In the genomic region with DNA sequence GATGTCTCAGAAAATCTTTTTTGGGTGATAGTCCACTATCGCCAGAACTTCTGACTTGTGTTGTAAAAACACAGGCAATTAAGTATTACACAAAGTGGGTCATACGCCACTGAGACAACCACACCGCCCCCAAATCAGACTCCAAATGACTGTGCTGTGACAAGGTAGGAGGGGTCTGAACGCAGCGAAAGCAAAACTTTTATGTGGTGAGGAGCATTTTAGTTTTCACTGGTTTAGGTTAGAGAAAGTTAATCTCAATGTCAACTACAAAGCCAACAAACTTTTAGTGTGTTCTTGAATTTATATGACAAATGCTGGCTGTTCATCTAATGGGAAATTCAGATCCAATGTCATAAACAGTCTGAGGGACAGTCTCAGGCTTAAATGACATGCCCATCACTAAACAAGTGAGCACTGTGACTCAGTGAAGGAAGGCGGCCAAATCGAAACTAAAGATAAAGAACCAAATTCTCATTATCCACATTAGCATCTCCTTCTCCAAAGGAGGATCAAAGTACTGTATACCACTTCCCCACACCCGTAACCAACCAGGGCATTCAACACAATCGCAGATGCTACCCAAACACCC, we compare ENCODE assay signal across 8 cellular contexts.
DNase-seq lines count a peak whose midpoint lies in the region; ATAC-seq and FAIRE-seq lines count a peak whose summit lies in the region.

No MANE protein-coding gene starts in this region.

- ATAC-seq in HG02938 (IDR thresholded peaks at IDR 0.05; ENCODE audit: unreplicated experiment): peak; percentile 96
- peak; percentile 27 for ATAC-seq in esophagus mucosa

- intact Hi-C loops in head of caudate nucleus (cut with DNase I): no loop called here

- 0 out of 2 replicates have a peak, but pooled peaks cover 3% of the 10 kb centered on the region for H3K4me1 ChIP-seq in SJCRH30

- DNase-seq in GM18507 (ENCODE audit: extremely low spot score, insufficient read length, low read depth): no peak
- peak; percentile 4 to 50 (median 24) for DNase-seq in activated CD4-positive, CD25-positive, alpha-beta regulatory T cell (lab: John Stamatoyannopoulos, UW)
- DNase-seq in NCI-H2081 treated with DMSO at 0.1 percent for 48 hours (lab: John Stamatoyannopoulos, UW): no peak
- DNase-seq in SJCRH30: no peak
- no peak for DNase-seq in SIG-M5 treated with dmso at 0.1 percent for 504 hours (lab: John Stamatoyannopoulos, UW; ENCODE audit: unreplicated experiment)
- DNase-seq in head of caudate nucleus: no peak

- no peak overlapping the region for H3K27ac ChIP-seq in SJCRH30

- no peaks in the 10 kb centered on the region for H3K36me3 ChIP-seq in SJCRH30

- no peaks in the 10 kb centered on the region for H3K27me3 ChIP-seq in SJCRH30

- H3K4me3 ChIP-seq in SJCRH30: no peak overlapping the region

- FAIRE-seq in GM18507 (lab: Jason Lieb, UNC): peak; percentile 74

- no peaks in the 10 kb centered on the region for H3K9me3 ChIP-seq in SJCRH30 (replicated peaks)

Comparison
In these comparisons a context has a peak if more than half of its experiments do, and no peak if none do; other contexts are left out.
1. DNase-seq: peak in activated CD4-positive, CD25-positive, alpha-beta regulatory T cell (4 of 4); none in GM18507 (single experiment), NCI-H2081 treated with DMSO at 0.1 percent for 48 hours (single experiment), SJCRH30 (0 of 2), SIG-M5 treated with dmso at 0.1 percent for 504 hours (single experiment) and head of caudate nucleus (0 of 42).